8 cellular contexts compared by ENCODE assay signal in genomic region chr19:48362716-48363499, GRCh38. TPM values are rescaled to one million over a fixed set of nuclear protein-coding genes. Genes with fewer than 3 reads are reported as not detected.
DNase-seq lines count a peak whose midpoint lies in the region; ATAC-seq lines count a peak whose summit lies in the region.

No MANE protein-coding gene starts in this region.

- H3K27ac Mint-ChIP-seq in CD4-positive, alpha-beta memory T cell = peak overlapping the region; percentile 87 to 98 (median 92)

- peak overlapping the region; percentile 93 to 94 for H3K4me3 ChIP-seq in CD4-positive, alpha-beta memory T cell (ENCODE audit: low read length in 2 of 2)
- peak overlapping the region; percentile 66 for H3K4me3 ChIP-seq in effector memory CD4-positive, alpha-beta T cell (ENCODE audit: insufficient read depth, low read depth, low read length, poor library complexity, severe bottlenecking)

- H3K27me3 Mint-ChIP-seq in CD4-positive, alpha-beta memory T cell = no peaks in the 10 kb centered on the region

- H3K4me1 ChIP-seq in CD4-positive, alpha-beta memory T cell (ENCODE audit: insufficient read depth, low read length) = peaks cover 17% of the 10 kb centered on the region
- H3K4me1 ChIP-seq in effector memory CD4-positive, alpha-beta T cell (ENCODE audit: control insufficient read depth, insufficient read depth, low read length, poor library complexity, severe bottlenecking) = peaks cover 12% of the 10 kb centered on the region

- peaks cover 5 to 12% of the 10 kb centered on the region in 2 donors for H3K36me3 Mint-ChIP-seq in CD4-positive, alpha-beta memory T cell

- no peaks in the 10 kb centered on the region for H3K27me3 ChIP-seq in CD4-positive, alpha-beta memory T cell (ENCODE audit: insufficient read depth, low read length)
- no peaks in the 10 kb centered on the region for H3K27me3 ChIP-seq in effector memory CD4-positive, alpha-beta T cell (replicated peaks; ENCODE audit: control insufficient read depth, insufficient read depth, low read length, poor library complexity, severe bottlenecking)

- peak overlapping the region; percentile 88 for H3K27ac ChIP-seq in CD4-positive, alpha-beta memory T cell (ENCODE audit: low read depth, low read length)
- H3K27ac ChIP-seq in effector memory CD4-positive, alpha-beta T cell (ENCODE audit: insufficient read depth, low read length, poor library complexity, severe bottlenecking) = peak overlapping the region; percentile 76

- H3K9me3 Mint-ChIP-seq in CD4-positive, alpha-beta memory T cell = no peaks in the 10 kb centered on the region

- ATAC-seq in GM19468 (IDR thresholded peaks at IDR 0.05; ENCODE audit: extremely low read depth, unreplicated experiment) = peak; percentile 16

- intact Hi-C loops in CD4-positive, alpha-beta memory T cell (cut with micrococcal nuclease) = loop anchor here (1.0 to 10.0 kb wide), 5 partner anchors 30 to 1508 kb away; partner anchors contain the start of genes AP2S1 and CYTH2

- CTCF ChIA-PET in CD4-positive, alpha-beta memory T cell (lab: Charles Lee; ENCODE audit: partially characterized antibody) = interaction anchor here (0.5 to 1.7 kb wide), 10 partner anchors 9 to 243 kb away, joined by 3 to 8 read pairs (median 3); partner anchors contain the start of gene KDELR1

- peaks cover 4 to 14% (median 5%) of the 10 kb centered on the region in 4 donors for H3K4me1 Mint-ChIP-seq in CD4-positive, alpha-beta memory T cell

- POLR2A ChIA-PET in CD4-positive, alpha-beta memory T cell (lab: Charles Lee; ENCODE audit: partially characterized antibody) = interaction anchor here (0.6 to 3.4 kb wide), 21 partner anchors 10 to 1488 kb away, joined by 3 to 65 read pairs (median 5); partner anchors contain the start of genes CARD8, EMP3, KDELR1 and LMTK3

- H3K36me3 ChIP-seq in CD4-positive, alpha-beta memory T cell (ENCODE audit: insufficient read depth, low read length) = no peaks in the 10 kb centered on the region
- peaks cover 4% of the 10 kb centered on the region for H3K36me3 ChIP-seq in effector memory CD4-positive, alpha-beta T cell (ENCODE audit: control insufficient read depth, insufficient read depth, low read length)

- DNase-seq in CD4-positive, alpha-beta memory T cell = peak; percentile 82 to 93 (median 86)
- DNase-seq in HT-29 (ENCODE audit: low spot score) = peak; percentile 100
- peak; percentile 87 to 91 for DNase-seq in NOMO-1 (lab: John Stamatoyannopoulos, UW; ENCODE audit: unreplicated experiment in 2 of 2)
- DNase-seq in activated CD8-positive, alpha-beta memory T cell treated with anti-CD3 and anti-CD28 coated beads for 48 hours (ENCODE audit: low read depth in 2 of 3, low spot score in 2 of 3) = peak; percentile 67 to 75 (median 71)
- DNase-seq in effector memory CD4-positive, alpha-beta T cell = peak; percentile 77 to 87 (median 80)
- DNase-seq in lung microvascular endothelial cell (ENCODE audit: low read depth in 2 of 2) = peak; percentile 94
- peak; percentile 67 to 81 (median 74) for DNase-seq in stimulated activated CD4-positive, alpha-beta T cell treated with anti-CD3 and anti-CD28 coated beads, TNF-alpha, amount 100 ng/mL, for 4 hours (ENCODE audit: low read depth in 3 of 3)

- no peaks in the 10 kb centered on the region for H3K9me3 ChIP-seq in CD4-positive, alpha-beta memory T cell (ENCODE audit: control insufficient read depth in 1 of 2, low read length in 2 of 2)
- H3K9me3 ChIP-seq in effector memory CD4-positive, alpha-beta T cell (ENCODE audit: control insufficient read depth, low read length) = no peaks in the 10 kb centered on the region

- peak overlapping the region; percentile 87 to 96 (median 94) for H3K4me3 Mint-ChIP-seq in CD4-positive, alpha-beta memory T cell

RNA-seq across cellular contexts. Expression of gene TMEM143, which starts 0.8 kb away (rescaled TPM):
- total RNA-seq in CD4-positive, alpha-beta memory T cell = 10 to 100 TPM; 27.6 to 31.8 TPM
- 1 to 10 TPM; 3.8 to 8.2 TPM for polyA plus RNA-seq in CD4-positive, alpha-beta memory T cell
- 12.7 and 14.7 TPM in 2 replicates for total RNA-seq in HT-29 (2014; rRNA removed; shearing (Covaris generic))
- total RNA-seq in lung microvascular endothelial cell = 2.0 and 2.2 TPM in 2 replicates

RNA-seq across cellular contexts. Expression of gene SYNGR4, which starts 1.3 kb away (rescaled TPM):
- total RNA-seq in CD4-positive, alpha-beta memory T cell = not detected
- not detected for polyA plus RNA-seq in CD4-positive, alpha-beta memory T cell
- total RNA-seq in HT-29 (2014; rRNA removed; shearing (Covaris generic)) = 0.34 and 1.2 TPM in 2 replicates
- total RNA-seq in lung microvascular endothelial cell = not detected in 2 replicates

RNA-seq across cellular contexts. Expression of gene KDELR1, which starts 28.4 kb away (rescaled TPM):
- 10 to 100 TPM; 58.8 to 63.2 TPM for total RNA-seq in CD4-positive, alpha-beta memory T cell
- 10 to 100 TPM; 17.7 to 28.8 TPM for polyA plus RNA-seq in CD4-positive, alpha-beta memory T cell
- total RNA-seq in HT-29 (2014; rRNA removed; shearing (Covaris generic)) = 150 and 189 TPM in 2 replicates
- 34.9 and 37.0 TPM in 2 replicates for total RNA-seq in lung microvascular endothelial cell

RNA-seq across cellular contexts. Expression of gene GRIN2D, which starts 30.6 kb away (rescaled TPM):
- under 1 TPM; 0.14 to 0.17 TPM for total RNA-seq in CD4-positive, alpha-beta memory T cell
- polyA plus RNA-seq in CD4-positive, alpha-beta memory T cell = not detected
- 10.7 and 12.6 TPM in 2 replicates for total RNA-seq in HT-29 (2014; rRNA removed; shearing (Covaris generic))
- 0.20 and 0.22 TPM in 2 replicates for total RNA-seq in lung microvascular endothelial cell

RNA-seq across cellular contexts. Expression of gene EMP3, which starts 37.6 kb away (rescaled TPM):
- 100 to 1,000 TPM; 293 to 294 TPM for total RNA-seq in CD4-positive, alpha-beta memory T cell
- 1,000 to 10,000 TPM; 1,097 to 1,108 TPM for polyA plus RNA-seq in CD4-positive, alpha-beta memory T cell
- total RNA-seq in HT-29 (2014; rRNA removed; shearing (Covaris generic)) = 3.1 TPM in 1 of 2 replicates, not detected in the other
- total RNA-seq in lung microvascular endothelial cell = 4.0 and 7.4 TPM in 2 replicates

Comparison
In these comparisons a context has a peak if more than half of its experiments do, and no peak if none do; other contexts are left out.
1. Peak in every context shown above with its lines: DNase-seq, ATAC-seq, H3K4me3 ChIP-seq and H3K27ac ChIP-seq.